ENCODE assay signal across 14 cellular contexts in the genomic region with DNA sequence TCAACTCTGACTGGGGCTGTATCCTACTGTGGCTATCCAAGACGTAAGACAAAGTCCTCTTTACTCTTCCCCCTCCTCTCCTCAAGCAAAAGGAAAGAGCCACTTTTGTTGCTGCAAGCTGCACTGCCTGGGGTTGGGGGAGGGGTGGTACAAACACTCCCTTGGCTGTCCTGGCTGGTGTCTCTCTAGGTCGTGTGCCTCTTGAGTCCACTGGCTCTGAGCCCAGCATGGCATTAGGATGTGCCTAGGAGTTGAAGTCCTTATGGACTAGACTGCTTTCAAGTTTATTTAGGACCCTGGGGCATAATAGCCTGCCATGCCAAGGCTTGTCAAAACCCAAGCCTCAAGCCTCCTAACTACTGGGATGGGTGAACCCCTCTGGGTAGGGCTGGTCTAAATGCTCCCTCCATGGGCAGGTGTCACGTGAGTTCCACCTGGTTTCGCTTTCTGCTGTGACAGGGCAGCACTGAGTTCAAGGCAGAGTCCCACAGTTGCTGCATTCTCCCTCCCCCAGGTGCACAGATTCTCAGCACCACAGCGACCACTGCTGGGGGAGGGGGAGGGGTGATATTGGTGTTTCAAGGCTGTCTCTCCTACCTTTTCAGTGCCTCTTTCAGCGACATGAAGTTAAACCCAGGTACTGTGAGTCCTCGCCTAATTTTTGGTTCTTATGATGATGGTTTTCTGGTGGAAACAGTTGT. TPM values are rescaled to one million over a fixed set of nuclear protein-coding genes. Genes with fewer than 3 reads are reported as not detected.
DNase-seq lines count a peak whose midpoint lies in the region; ATAC-seq and TF ChIP-seq lines count a peak whose summit lies in the region.
"Not testable (repeated sequence)": the region's sequence is repeated elsewhere in the genome, so short reads cannot be mapped to it uniquely, and the experiment has no call there.
"Had no signal": no experiment of that assay in that cellular context is flagged by ENCODE, and none has a peak within 500 bp of the region (broad histone marks: within the 10 kb centered on the region; RNA-seq: fewer than 3 reads in every experiment).

No MANE protein-coding gene starts in this region.

- peak overlapping the region; percentile 87 for H2AFZ ChIP-seq in GM23338

- H3K9me3 ChIP-seq in CD4-positive, alpha-beta memory T cell (ENCODE audit: control insufficient read depth in 1 of 2, low read length in 2 of 2); heart right ventricle; naive thymus-derived CD4-positive, alpha-beta T cell (ENCODE audit: control insufficient read depth in 2 of 3, low read length in 3 of 3): not testable (repeated sequence)

- not testable (repeated sequence) for H3K9me2 ChIP-seq in GM23338 (ENCODE audit: insufficient read depth)

- 51 to 54% methylated on average over 6 of the region's 7 CpGs for WGBS in heart right ventricle, 2 donors

- not testable (repeated sequence) for H3K79me2 ChIP-seq in GM23338 (replicated peaks; ENCODE audit: insufficient read depth)

- intact Hi-C loops in CD4-positive, alpha-beta memory T cell (cut with micrococcal nuclease); activated CD4-positive, alpha-beta T cell treated with anti-CD3 and anti-CD28 coated beads for 36 hours (cut with DNase I, micrococcal nuclease); heart right ventricle (cut with DNase I); naive thymus-derived CD4-positive, alpha-beta T cell (cut with micrococcal nuclease): not testable (repeated sequence)

- not testable (repeated sequence) for H3K9me3 Mint-ChIP-seq in CD4-positive, alpha-beta memory T cell; GM23338; activated CD4-positive, alpha-beta T cell treated with anti-CD3 and anti-CD28 coated beads for 36 hours (ENCODE audit: low read depth); activated naive CD8-positive, alpha-beta T cell treated with anti-CD3 and anti-CD28 coated beads, Interleukin-2, amount 10 ng/mL, durations not matched to agents 7 days and 5 days; naive thymus-derived CD4-positive, alpha-beta T cell

- TF ChIP-seq CTCF in GM23338 (conservative IDR thresholded peaks at IDR 0.05; ENCODE audit: low read depth in 2 of 2): peak; percentile 32 to 65
- TF ChIP-seq CTCF in heart right ventricle (IDR thresholded peaks at IDR 0.05): not testable (repeated sequence)

- H3K36me3 ChIP-seq in CD4-positive, alpha-beta memory T cell (ENCODE audit: insufficient read depth, low read length); GM23338 (ENCODE audit: insufficient read depth); heart right ventricle; naive thymus-derived CD4-positive, alpha-beta T cell (ENCODE audit: control insufficient read depth in 2 of 3, insufficient read depth in 3 of 3, low read length in 3 of 3): not testable (repeated sequence)

- peak in 3 of 5 donors; percentile 11 to 23 (median 17) for DNase-seq in CD4-positive, alpha-beta memory T cell
- DNase-seq in GM23338 (ENCODE audit: low spot score) (peak; percentile 66), NCI-H1417 (lab: John Stamatoyannopoulos, UW) (peak; percentile 30 to 71 (median 64)), NCI-H69 (lab: John Stamatoyannopoulos, UW) (peak; percentile 14), heart right ventricle (peak; percentile 48 to 60)
- peak; percentile 47 for DNase-seq in activated CD4-positive, alpha-beta T cell treated with anti-CD3 and anti-CD28 coated beads for 36 hours
- DNase-seq in activated naive CD8-positive, alpha-beta T cell treated with anti-CD3 and anti-CD28 coated beads, Interleukin-2, amount 10 ng/mL, durations not matched to agents 7 days and 5 days: peak; percentile 42
- peak in 7 of 9 donors; percentile 11 to 33 (median 16) for DNase-seq in naive thymus-derived CD4-positive, alpha-beta T cell

- not testable (repeated sequence) for H3K27me3 ChIP-seq in CD4-positive, alpha-beta memory T cell (ENCODE audit: insufficient read depth, low read length); GM23338 (ENCODE audit: insufficient read depth); heart right ventricle; naive thymus-derived CD4-positive, alpha-beta T cell (ENCODE audit: control insufficient read depth in 2 of 2, insufficient read depth in 2 of 2, low read length in 2 of 2)

- not testable (repeated sequence) for H3F3A ChIP-seq in GM23338 (replicated peaks; ENCODE audit: low read depth)

- CTCF ChIA-PET in CD4-positive, alpha-beta memory T cell (lab: Charles Lee; ENCODE audit: partially characterized antibody); activated CD4-positive, alpha-beta T cell treated with anti-CD3 and anti-CD28 coated beads for 36 hours (lab: Charles Lee); naive thymus-derived CD4-positive, alpha-beta T cell (lab: Charles Lee): not testable (repeated sequence)

- not testable (repeated sequence) for H3K27ac ChIP-seq in CD4-positive, alpha-beta memory T cell (ENCODE audit: low read depth, low read length); heart right ventricle; naive thymus-derived CD4-positive, alpha-beta T cell (ENCODE audit: low read depth, low read length)
- H3K27ac ChIP-seq in GM23338 (ENCODE audit: low read depth): 0 out of 2 replicates have a peak overlapping the region, but pooled peaks have one; percentile 39

- H3K27ac Mint-ChIP-seq in CD4-positive, alpha-beta memory T cell: peak overlapping the region in 3 of 7 donors; percentile 20 to 68 (median 50)
- H3K27ac Mint-ChIP-seq in GM23338: peak overlapping the region; percentile 51
- H3K27ac Mint-ChIP-seq in activated CD4-positive, alpha-beta T cell treated with anti-CD3 and anti-CD28 coated beads for 36 hours; activated naive CD8-positive, alpha-beta T cell treated with anti-CD3 and anti-CD28 coated beads, Interleukin-2, amount 10 ng/mL, durations not matched to agents 7 days and 5 days: not testable (repeated sequence)
- peak overlapping the region in 2 of 9 donors; percentile 22 to 26 for H3K27ac Mint-ChIP-seq in naive thymus-derived CD4-positive, alpha-beta T cell

- H3K4me1 Mint-ChIP-seq in CD4-positive, alpha-beta memory T cell: peaks cover 4 to 11% (median 7%) of the 10 kb centered on the region in 4 donors
- H3K4me1 Mint-ChIP-seq in GM23338: peaks cover 21% of the 10 kb centered on the region
- H3K4me1 Mint-ChIP-seq in activated CD4-positive, alpha-beta T cell treated with anti-CD3 and anti-CD28 coated beads for 36 hours: not testable (repeated sequence)
- peaks cover 10% of the 10 kb centered on the region for H3K4me1 Mint-ChIP-seq in activated naive CD8-positive, alpha-beta T cell treated with anti-CD3 and anti-CD28 coated beads, Interleukin-2, amount 10 ng/mL, durations not matched to agents 7 days and 5 days
- H3K4me1 Mint-ChIP-seq in naive thymus-derived CD4-positive, alpha-beta T cell: peaks cover 3 to 13% (median 8%) of the 10 kb centered on the region in 7 donors

- peak overlapping the region; percentile 69 for H3K4me2 ChIP-seq in GM23338

- H4K20me1 ChIP-seq in GM23338 (replicated peaks; ENCODE audit: insufficient read depth): not testable (repeated sequence)

- not testable (repeated sequence) for H3K36me3 Mint-ChIP-seq in CD4-positive, alpha-beta memory T cell; GM23338 (ENCODE audit: low read depth); activated CD4-positive, alpha-beta T cell treated with anti-CD3 and anti-CD28 coated beads for 36 hours (ENCODE audit: low read depth); activated naive CD8-positive, alpha-beta T cell treated with anti-CD3 and anti-CD28 coated beads, Interleukin-2, amount 10 ng/mL, durations not matched to agents 7 days and 5 days; naive thymus-derived CD4-positive, alpha-beta T cell

- POLR2A ChIA-PET in CD4-positive, alpha-beta memory T cell (lab: Charles Lee; ENCODE audit: partially characterized antibody); activated CD4-positive, alpha-beta T cell treated with anti-CD3 and anti-CD28 coated beads for 36 hours (lab: Charles Lee); activated naive CD8-positive, alpha-beta T cell treated with anti-CD3 and anti-CD28 coated beads, Interleukin-2, amount 10 ng/mL, durations not matched to agents 7 days and 5 days (lab: Charles Lee); naive thymus-derived CD4-positive, alpha-beta T cell (lab: Charles Lee): not testable (repeated sequence)

- H3K4me1 ChIP-seq in CD4-positive, alpha-beta memory T cell (ENCODE audit: insufficient read depth, low read length); heart right ventricle; naive thymus-derived CD4-positive, alpha-beta T cell (ENCODE audit: control insufficient read depth in 2 of 2, insufficient read depth in 2 of 2, low read length in 2 of 2): not testable (repeated sequence)
- H3K4me1 ChIP-seq in GM23338 (ENCODE audit: insufficient read depth): peaks cover 15% of the 10 kb centered on the region

- not testable (repeated sequence) for H3K4me3 Mint-ChIP-seq in CD4-positive, alpha-beta memory T cell; activated CD4-positive, alpha-beta T cell treated with anti-CD3 and anti-CD28 coated beads for 36 hours; activated naive CD8-positive, alpha-beta T cell treated with anti-CD3 and anti-CD28 coated beads, Interleukin-2, amount 10 ng/mL, durations not matched to agents 7 days and 5 days; naive thymus-derived CD4-positive, alpha-beta T cell
- H3K4me3 Mint-ChIP-seq in GM23338: peak overlapping the region; percentile 47

- not testable (repeated sequence) for H3K4me3 ChIP-seq in CD4-positive, alpha-beta memory T cell (ENCODE audit: low read length in 2 of 2); heart right ventricle; naive thymus-derived CD4-positive, alpha-beta T cell (ENCODE audit: low read length)
- peak overlapping the region; percentile 31 for H3K4me3 ChIP-seq in GM23338

- peak; percentile 85 for ATAC-seq in GM23338
- peak; percentile 47 for ATAC-seq in activated CD4-positive, alpha-beta T cell treated with anti-CD3 and anti-CD28 coated beads for 36 hours
- ATAC-seq in activated naive CD8-positive, alpha-beta T cell treated with anti-CD3 and anti-CD28 coated beads, Interleukin-2, amount 10 ng/mL, durations not matched to agents 7 days and 5 days (ENCODE audit: low read depth): peak; percentile 54
- ATAC-seq in heart right ventricle: peak in 6 of 8 donors; percentile 64 to 91 (median 84)
- ATAC-seq in naive thymus-derived CD4-positive, alpha-beta T cell: not testable (repeated sequence)

- H3K27me3 Mint-ChIP-seq in CD4-positive, alpha-beta memory T cell; GM23338 (ENCODE audit: insufficient read depth, low read depth, poor library complexity); activated CD4-positive, alpha-beta T cell treated with anti-CD3 and anti-CD28 coated beads for 36 hours; activated naive CD8-positive, alpha-beta T cell treated with anti-CD3 and anti-CD28 coated beads, Interleukin-2, amount 10 ng/mL, durations not matched to agents 7 days and 5 days; naive thymus-derived CD4-positive, alpha-beta T cell: not testable (repeated sequence)

RNA-seq across cellular contexts. Expression of a gene that starts 38.8 kb away (rescaled TPM):
- total RNA-seq in CD4-positive, alpha-beta memory T cell: not detected
- polyA plus RNA-seq in CD4-positive, alpha-beta memory T cell: not detected
- total RNA-seq in GM23338 (2014; rRNA removed; shearing (Covaris generic)): not detected in 2 replicates
- polyA plus RNA-seq in GM23338 (2016; fragmentation: Nextera tagmentation; extraction: Ambion mirVana) (0.65 TPM in 1 of 2 replicates, not detected in the other), heart right ventricle (not detected)
- total RNA-seq in activated CD4-positive, alpha-beta T cell treated with anti-CD3 and anti-CD28 coated beads for 36 hours: not detected
- total RNA-seq in activated naive CD8-positive, alpha-beta T cell treated with anti-CD3 and anti-CD28 coated beads, Interleukin-2, amount 10 ng/mL, durations not matched to agents 7 days and 5 days: not detected
- not detected for total RNA-seq in heart right ventricle
- under 1 TPM in 3 of 5 experiments, not detected in 2; 0.27 to 0.70 (median 0.49) TPM for total RNA-seq in naive thymus-derived CD4-positive, alpha-beta T cell
- not detected for polyA plus RNA-seq in naive thymus-derived CD4-positive, alpha-beta T cell
- total RNA-seq: cardiac septum, dermis blood vessel endothelial cell, myocyte, osteoblast, uterus had no signal
- polyA plus RNA-seq: keratinocyte had no signal

Comparison
In these comparisons a context has a peak if more than half of its experiments do, and no peak if none do; other contexts are left out.
1. DNase-seq: peak in every context shown above with its lines; median percentile 66 in GM23338; 64 in NCI-H1417; 54 in heart right ventricle; 47 in activated CD4-positive, alpha-beta T cell treated with anti-CD3 and anti-CD28 coated beads for 36 hours; 42 in activated naive CD8-positive, alpha-beta T cell treated with anti-CD3 and anti-CD28 coated beads, Interleukin-2, amount 10 ng/mL, durations not matched to agents 7 days and 5 days; 17 in CD4-positive, alpha-beta memory T cell; 16 in naive thymus-derived CD4-positive, alpha-beta T cell; 14 in NCI-H69.